In genomic region chr2:83949361-83949760, GRCh38 we compare ENCODE assay signal across 1 cellular context.
TF ChIP-seq lines count a peak whose summit lies in the region.

No MANE protein-coding gene starts in this region.

TF ChIP-seq in K562, 482 proteins besides CTCF, POLR2A, EP300 and RAD21 (continued from another document):
- no peak for TF ChIP-seq ZBTB49 (CRISPR knock-in tag; IDR thresholded peaks at IDR 0.05; ENCODE audit: borderline replicate concordance)
- no peak for TF ChIP-seq SLC30A9 (CRISPR knock-in tag; IDR thresholded peaks at IDR 0.05)
- no peak for TF ChIP-seq CXXC5 (CRISPR knock-in tag; IDR thresholded peaks at IDR 0.05)
- TF ChIP-seq ZKSCAN1 (IDR thresholded peaks at IDR 0.05; ENCODE audit: low read depth, low read length) = no peak
- no peak for TF ChIP-seq GABPB2 (CRISPR knock-in tag; conservative IDR thresholded peaks at IDR 0.05)
- 0 out of 2 replicates have a peak, but pooled peaks have one; percentile 16 for TF ChIP-seq MAFG (tag; conservative IDR thresholded peaks at IDR 0.05)
- peak; percentile 79 for TF ChIP-seq ZNF316 (IDR thresholded peaks at IDR 0.05)
- TF ChIP-seq ZNF583 (CRISPR knock-in tag; IDR thresholded peaks at IDR 0.05) = no peak
- no peak for TF ChIP-seq ETS1 (conservative IDR thresholded peaks at IDR 0.05; ENCODE audit: control insufficient read depth, low read depth, low read length)
- TF ChIP-seq FUS (optimal IDR thresholded peaks at IDR 0.05; ENCODE audit: low read depth, low read length) = no peak
- TF ChIP-seq MAFF (IDR thresholded peaks at IDR 0.05; ENCODE audit: low read length) = peak; percentile 53
- peak; percentile 45; the same call in 1 of the 2 replicates for TF ChIP-seq C11orf30 (IDR thresholded peaks at IDR 0.05; ENCODE audit: low read depth)
- TF ChIP-seq ZNF586 (CRISPR knock-in tag; conservative IDR thresholded peaks at IDR 0.05) = no peak
